Comparison of ENCODE assay signal across 8 cellular contexts in the genomic region with DNA sequence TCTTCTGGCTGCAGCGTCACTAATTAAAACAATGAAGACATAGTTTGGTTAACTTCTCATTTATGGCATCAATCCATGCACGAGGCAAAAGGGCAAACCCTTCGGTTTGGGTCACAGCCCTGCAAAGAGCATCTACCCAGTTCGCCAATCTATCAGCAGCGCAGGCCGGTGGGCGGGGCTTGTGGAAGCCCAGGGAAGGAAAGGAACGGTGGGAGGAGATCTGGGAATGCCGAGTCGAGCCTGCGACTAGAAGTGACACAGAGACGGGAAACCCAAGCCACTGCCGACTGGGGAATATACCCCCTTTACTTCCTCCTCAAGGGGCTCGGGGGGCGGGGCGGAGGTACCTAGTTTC. TPM values are rescaled to one million over a fixed set of nuclear protein-coding genes. Genes with fewer than 3 reads are reported as not detected.
A peak's percentile ranks its signal among the peaks of the same experiment; 100 is the strongest.
DNase-seq lines count a peak whose midpoint lies in the region; ATAC-seq and TF ChIP-seq lines count a peak whose summit lies in the region.

No MANE protein-coding gene starts in this region.

- H3K9ac ChIP-seq in SU-DHL-6 (ENCODE audit: low read length) (peak overlapping the region; percentile 65), iPS-18a (ENCODE audit: low read length) (peak overlapping the region; percentile 94)

- peaks cover 0 to 3% (median 0%) of the 10 kb centered on the region in 5 experiments for H3K9me3 Mint-ChIP-seq in brain

- H4K20me1 ChIP-seq in SU-DHL-6 (ENCODE audit: low read depth, low read length): no peaks in the 10 kb centered on the region

- H2AFZ ChIP-seq in SU-DHL-6 (ENCODE audit: low read depth, low read length, severe bottlenecking): peak overlapping the region; percentile 80

- H3K4me2 ChIP-seq in SU-DHL-6 (ENCODE audit: low read depth, low read length, poor library complexity, severe bottlenecking): peak overlapping the region; percentile 86

- peak overlapping the region; percentile 89 to 97 (median 92) for H3K4me3 Mint-ChIP-seq in brain

- H3K79me2 ChIP-seq in SU-DHL-6 (ENCODE audit: insufficient read depth, low read length): peaks cover 16% of the 10 kb centered on the region; the same call in 1 of the 2 replicates

- TF ChIP-seq CTCF in GM12865 (IDR thresholded peaks at IDR 0.05; ENCODE audit: insufficient read depth, low read depth, low read length, missing control alignments): no peak
- no peak for TF ChIP-seq CTCF in NB4 (IDR thresholded peaks at IDR 0.05; ENCODE audit: low read depth, low read length)
- TF ChIP-seq CTCF in SU-DHL-6 (IDR thresholded peaks at IDR 0.05; ENCODE audit: insufficient read depth, low read length, poor library complexity, severe bottlenecking): no peak
- TF ChIP-seq CTCF in brain (conservative IDR thresholded peaks at IDR 0.05): no peak

- no peaks in the 10 kb centered on the region for H3K9me3 ChIP-seq in SU-DHL-6 (ENCODE audit: insufficient read depth, low read length)
- no peaks in the 10 kb centered on the region for H3K9me3 ChIP-seq in iPS-18a (ENCODE audit: control insufficient read depth, low read depth, low read length)

- H3K27me3 ChIP-seq in SU-DHL-6 (ENCODE audit: low read length) (no peaks in the 10 kb centered on the region), iPS-18a (ENCODE audit: control insufficient read depth, insufficient read depth, low read length) (no peaks in the 10 kb centered on the region)

- no peak for TF ChIP-seq POLR2A in NB4 (IDR thresholded peaks at IDR 0.05; ENCODE audit: extremely low read depth, insufficient read length)

- no peak overlapping the region; the same call in 1 of the 2 replicates for H3K27ac ChIP-seq in SU-DHL-6 (ENCODE audit: low read depth, low read length)
- H3K27ac ChIP-seq in iPS-18a (ENCODE audit: low read length): peak overlapping the region; percentile 82

- no peaks in the 10 kb centered on the region for H3K36me3 ChIP-seq in SU-DHL-6 (ENCODE audit: low read length)
- no peaks in the 10 kb centered on the region for H3K36me3 ChIP-seq in iPS-18a (ENCODE audit: control insufficient read depth, low read depth, low read length)

- peaks cover 8% of the 10 kb centered on the region for H3K27me3 Mint-ChIP-seq in brain

- peak overlapping the region; percentile 76 for H3K4me3 ChIP-seq in GM12865 (ENCODE audit: low read depth, low read length)
- H3K4me3 ChIP-seq in NB4 (ENCODE audit: low read depth, low read length): peak overlapping the region; percentile 68
- H3K4me3 ChIP-seq in SU-DHL-6 (ENCODE audit: insufficient read depth, low read length, poor library complexity, severe bottlenecking): peak overlapping the region; percentile 79
- H3K4me3 ChIP-seq in iPS-18a (ENCODE audit: low read length): peak overlapping the region; percentile 95
- H3K4me3 ChIP-seq in skeletal muscle cell (ENCODE audit: low read depth, low read length): peak overlapping the region; percentile 89

- ATAC-seq in HG02588 (IDR thresholded peaks at IDR 0.05; ENCODE audit: unreplicated experiment): peak; percentile 24

- H3K9me2 ChIP-seq in SU-DHL-6 (replicated peaks; ENCODE audit: insufficient read depth, low read length): no peaks in the 10 kb centered on the region

- peaks cover 39% of the 10 kb centered on the region for H3K4me1 Mint-ChIP-seq in brain

- DNase-seq in GM12865 (ENCODE audit: low read depth) (peak; percentile 55), NB4 (ENCODE audit: low read depth) (peak; percentile 72), skeletal muscle cell (ENCODE audit: low read depth) (peak; percentile 34), GM19240 (ENCODE audit: insufficient read length, low spot score) (no peak)

- no peaks in the 10 kb centered on the region for H3F3A ChIP-seq in SU-DHL-6 (ENCODE audit: insufficient read depth)

- H3K4me1 ChIP-seq in iPS-18a (ENCODE audit: control insufficient read depth, low read depth, low read length): peaks cover 18% of the 10 kb centered on the region

- H3K36me3 Mint-ChIP-seq in brain: no peaks in the 10 kb centered on the region

- H3K27ac Mint-ChIP-seq in brain: peak overlapping the region; percentile 65 to 95 (median 93)

RNA-seq across cellular contexts. Expression of a gene that starts 0.5 kb away (rescaled TPM):
- 3.2 TPM for polyA plus RNA-seq in brain (ENCODE audit: insufficient read depth, low read depth, low replicate concordance)
